In the genomic region with DNA sequence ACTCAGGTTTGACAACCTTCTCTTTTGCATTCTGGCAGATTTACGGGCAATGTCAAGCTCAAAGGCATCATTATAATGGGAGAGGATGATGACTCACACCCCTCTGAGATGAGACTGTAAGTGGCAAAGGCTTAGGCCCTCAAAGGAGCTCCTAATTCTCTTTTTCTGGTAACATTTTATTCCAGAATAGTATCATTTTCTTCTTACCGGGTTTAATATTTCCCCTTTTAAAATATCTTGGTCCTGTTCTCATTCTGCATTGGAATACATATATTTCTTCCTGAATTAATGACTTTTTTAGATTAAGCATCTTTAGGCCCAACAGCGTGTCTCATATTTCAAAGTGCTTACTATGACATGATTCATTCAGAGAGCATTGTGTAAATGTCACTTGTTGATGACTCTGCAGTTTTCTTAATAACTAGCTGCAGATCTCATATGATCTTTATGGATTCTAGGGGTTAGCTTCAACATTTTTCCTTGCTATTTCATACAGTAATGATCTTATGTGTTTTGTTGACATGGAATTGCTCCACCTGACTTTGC, we compare ENCODE assay signal across 8 cellular contexts. TPM values are rescaled to one million over a fixed set of nuclear protein-coding genes. Genes with fewer than 3 reads are reported as not detected.
DNase-seq lines count a peak whose midpoint lies in the region; ATAC-seq, FAIRE-seq and TF ChIP-seq lines count a peak whose summit lies in the region.

No MANE protein-coding gene starts in this region.

- H3K27ac ChIP-seq in GM12878 (ENCODE audit: control insufficient read depth, insufficient read depth), result no peak overlapping the region

- FAIRE-seq in GM12878 (lab: Jason Lieb, UNC), result no peak

- TF ChIP-seq EP300 in GM12878 (IDR thresholded peaks at IDR 0.05; ENCODE audit: borderline replicate concordance in 1 of 2, control insufficient read depth in 1 of 2, low read depth in 2 of 2, low read length in 2 of 2), result no peak

- no peak overlapping the region for H2AFZ ChIP-seq in GM12878 (ENCODE audit: control insufficient read depth, low read depth, low read length)

- H3K4me3 ChIP-seq in GM12878, result peak overlapping the region; percentile 99; the same call in 1 of the 2 replicates

- DNase-seq in COLO829 (ENCODE audit: low spot score) (peak; percentile 65), LHCN-M2 (ENCODE audit: low read depth) (peak; percentile 66), GM12878 (ENCODE audit: low read depth, low spot score) (no peak), natural killer cell (no peak), left cardiac atrium (no peak), activated gamma-delta T cell treated with Interleukin-2 at 50 U/mL for 16 hours (no peak), Right ventricle myocardium inferior (ENCODE audit: missing footprints) (no peak), DMS79 (lab: John Stamatoyannopoulos, UW) (no peak)

- BruUV-seq in GM12878 (replicated peaks; lab: Mats Ljungman, UMichigan), result no TSS peak

- no peaks in the 10 kb centered on the region for H3K27me3 Mint-ChIP-seq in natural killer cell (ENCODE audit: low read depth in 2 of 2)

- no peaks in the 10 kb centered on the region for H3K27me3 ChIP-seq in GM12878 (replicated peaks in 1 of 2; ENCODE audit: control insufficient read depth in 2 of 2, insufficient read depth in 2 of 2, low read length in 1 of 2)

- H3K4me3 Mint-ChIP-seq in natural killer cell, result peak overlapping the region; percentile 78

- intact Hi-C loops in GM12878 (cut with micrococcal nuclease; ENCODE audit: unreplicated experiment), result loop anchor here (10.0 kb wide), 1 partner anchor 245 kb away; no protein-coding TSS in a partner anchor
- intact Hi-C loops in natural killer cell (cut with micrococcal nuclease), result no loop called here
- intact Hi-C loops in left cardiac atrium (cut with DNase I), result no loop called here
- intact Hi-C loops in Right ventricle myocardium inferior (cut with DNase I), result no loop called here

- no peaks in the 10 kb centered on the region for H3K9me3 Mint-ChIP-seq in natural killer cell

- ATAC-seq in GM12878 (no peak), natural killer cell (no peak), left cardiac atrium (no peak), Right ventricle myocardium inferior (no peak)

- H3K4me1 ChIP-seq in GM12878 (ENCODE audit: control insufficient read depth, insufficient read depth, low read length), result peaks cover 5% of the 10 kb centered on the region; the same call in 1 of the 2 replicates

- peak overlapping the region; percentile 90 to 91 for H3K27ac Mint-ChIP-seq in natural killer cell

- RAD21 ChIA-PET in GM12878 (lab: Charles Lee; ENCODE audit: unreplicated experiment), result interaction anchor here (0.7 to 3.3 kb wide), 4 partner anchors 8 to 89 kb away, joined by 3 to 11 read pairs (median 6); a partner anchor contains a TSS

- peaks cover 35% of the 10 kb centered on the region for H3K79me2 ChIP-seq in GM12878 (ENCODE audit: control insufficient read depth, insufficient read depth, low read length)

- TF ChIP-seq POLR2A in GM12878 (IDR thresholded peaks at IDR 0.05; ENCODE audit: low read depth, low read length), result no peak

- TF ChIP-seq CTCF in GM12878 (IDR thresholded peaks at IDR 0.05 in 2 of 3, conservative IDR thresholded peaks at IDR 0.05 in 1 of 3; ENCODE audit: control insufficient read depth in 2 of 3, extremely low read depth in 1 of 3, insufficient read depth in 1 of 3, low read depth in 3 of 3, low read length in 3 of 3), result no peak
- TF ChIP-seq CTCF in natural killer cell (IDR thresholded peaks at IDR 0.05), result no peak

- no peaks in the 10 kb centered on the region for H3K36me3 Mint-ChIP-seq in natural killer cell

- peak overlapping the region; percentile 89 for H3K4me2 ChIP-seq in GM12878 (ENCODE audit: control insufficient read depth, insufficient read depth)

- TF ChIP-seq RAD21 in GM12878 (IDR thresholded peaks at IDR 0.05; ENCODE audit: insufficient read depth, low read depth, low read length), result no peak

- peaks cover 0 to 1% of the 10 kb centered on the region in 2 experiments; a peak in 3 of 4 replicates for H3K36me3 ChIP-seq in GM12878 (ENCODE audit: control insufficient read depth in 2 of 2, insufficient read depth in 2 of 2, low read length in 1 of 2)

- H3K9me3 ChIP-seq in GM12878 (replicated peaks; ENCODE audit: control insufficient read depth, insufficient read depth, low read length), result no peaks in the 10 kb centered on the region

- SMC1A ChIA-PET in GM12878 (lab: Charles Lee; ENCODE audit: uncharacterized antibody, unreplicated experiment), result interaction anchor here (1.0 to 3.2 kb wide), 6 partner anchors 8 to 283 kb away, joined by 4 to 20 read pairs (median 5); a partner anchor contains a TSS

- H3K9ac ChIP-seq in GM12878 (ENCODE audit: control insufficient read depth, insufficient read depth, low read length), result no peak overlapping the region

- CTCF ChIA-PET in GM12878 (lab: Yijun Ruan, JAX), result interaction anchor here (0.7 to 4.8 kb wide), 9 partner anchors 8 to 137 kb away, joined by 3 to 23 read pairs (median 4); no protein-coding TSS in a partner anchor

- 64% methylated on average over 3 of the region's 3 CpGs for WGBS in GM12878 (ENCODE audit: insufficient coverage, insufficient replicate concordance, low lambda C conversion rate, missing lambda C conversion rate)

- no peaks in the 10 kb centered on the region for H4K20me1 ChIP-seq in GM12878 (ENCODE audit: control insufficient read depth, insufficient read depth)

- POLR2A ChIA-PET in GM12878 (lab: Charles Lee), result interaction anchor here (0.6 to 1.6 kb wide), 3 partner anchors 14 to 175 kb away, joined by 3 to 7 read pairs (median 4); no protein-coding TSS in a partner anchor

- H3K4me1 Mint-ChIP-seq in natural killer cell, result peaks cover 13 to 20% of the 10 kb centered on the region in 2 donors

- in situ Hi-C loops in GM12878 (cut with MboI), result loop anchor here (25.0 kb wide), 1 partner anchor 1457 kb away; a partner anchor contains a TSS

RNA-seq across cellular contexts. Expression of a gene that starts 1.7 kb away (rescaled TPM):
- 52.5 and 84.5 TPM in 2 replicates for total RNA-seq in LHCN-M2 (2014; rRNA removed)
- polyA plus RNA-seq in LHCN-M2 (2012), result 32.1 TPM
- total RNA-seq in GM12878 (2013; cell fraction: nucleolus; rRNA removed), result 19.1 and 27.2 TPM in 2 replicates
- total RNA-seq in GM12878 (2014; rRNA removed), result 75.6 and 81.1 TPM in 2 replicates
- total RNA-seq in GM12878 (2014; rRNA removed; fragmentation: Illumina TruSeq; extraction: Trizol), result 64.2 and 68.6 TPM in 2 replicates
- total RNA-seq in GM12878 (2021), result 61.7 and 65.5 TPM in 2 replicates
- polyA plus RNA-seq in GM12878 (2011; ENCODE audit: low read depth), result 51.3 TPM
- 80.5 and 82.2 TPM in 2 replicates for polyA plus RNA-seq in GM12878 (2011; rRNA removed)
- polyA plus RNA-seq in GM12878 (2011; cell fraction: cytosol; rRNA removed), result 52.2 and 60.4 TPM in 2 replicates
- polyA plus RNA-seq in GM12878 (2011; cell fraction: nucleus; rRNA removed), result 41.3 and 41.4 TPM in 2 replicates
- 43.9 and 44.2 TPM in 2 replicates for polyA plus RNA-seq in GM12878 (2012)
- 64.4 and 69.9 TPM in 2 replicates for polyA plus RNA-seq in GM12878 (2014; fragmentation: Illumina TruSeq; extraction: Trizol)
- polyA plus RNA-seq in GM12878 (2014; fragmentation: Nextera tagmentation; extraction: Ambion mirVana), result 10 to 100 TPM; 23.7 to 43.3 TPM
- polyA plus RNA-seq in GM12878 (2014; rRNA removed), result 69.6 and 72.6 TPM in 2 replicates
- 10 to 100 TPM; 64.8 to 73.2 TPM for polyA plus RNA-seq in GM12878 (2016; fragmentation: Nextera tagmentation; extraction: Ambion mirVana)
- polyA minus RNA-seq in GM12878 (2011; rRNA and poly(A)+ RNA removed), result 15.8 and 23.9 TPM in 2 replicates
- polyA minus RNA-seq in GM12878 (2011; cell fraction: cytosol; rRNA and poly(A)+ RNA removed), result 7.1 and 9.4 TPM in 2 replicates
- polyA minus RNA-seq in GM12878 (2011; cell fraction: nucleus; rRNA and poly(A)+ RNA removed), result 8.7 and 15.4 TPM in 2 replicates
- 10 to 100 TPM; 73.2 to 84.1 (median 77.7) TPM for total RNA-seq in natural killer cell
- total RNA-seq in left cardiac atrium, result 10 to 100 TPM; 34.9 to 39.6 TPM
- total RNA-seq in Right ventricle myocardium inferior, result 42.7 TPM

RNA-seq across cellular contexts. Expression of a gene that starts 11.0 kb away (rescaled TPM):
- total RNA-seq in LHCN-M2 (2014; rRNA removed), result 82.7 and 85.0 TPM in 2 replicates
- 50.5 TPM for polyA plus RNA-seq in LHCN-M2 (2012)
- 15.9 and 20.7 TPM in 2 replicates for total RNA-seq in GM12878 (2013; cell fraction: nucleolus; rRNA removed)
- 94.0 and 107 TPM in 2 replicates for total RNA-seq in GM12878 (2014; rRNA removed)
- 28.8 and 30.1 TPM in 2 replicates for total RNA-seq in GM12878 (2014; rRNA removed; fragmentation: Illumina TruSeq; extraction: Trizol)
- total RNA-seq in GM12878 (2021), result 77.0 and 79.6 TPM in 2 replicates
- 23.2 TPM for polyA plus RNA-seq in GM12878 (2011; ENCODE audit: low read depth)
- polyA plus RNA-seq in GM12878 (2011; rRNA removed), result 21.9 and 41.5 TPM in 2 replicates
- 72.1 and 103 TPM in 2 replicates for polyA plus RNA-seq in GM12878 (2011; cell fraction: cytosol; rRNA removed)
- polyA plus RNA-seq in GM12878 (2011; cell fraction: nucleus; rRNA removed), result 115 and 123 TPM in 2 replicates
- polyA plus RNA-seq in GM12878 (2012), result 46.2 and 62.6 TPM in 2 replicates
- 15.5 and 47.7 TPM in 2 replicates for polyA plus RNA-seq in GM12878 (2014; fragmentation: Illumina TruSeq; extraction: Trizol)
- polyA plus RNA-seq in GM12878 (2014; fragmentation: Nextera tagmentation; extraction: Ambion mirVana), result 1 to 10 TPM; 2.7 to 5.9 TPM
- 110 and 131 TPM in 2 replicates for polyA plus RNA-seq in GM12878 (2014; rRNA removed)
- polyA plus RNA-seq in GM12878 (2016; fragmentation: Nextera tagmentation; extraction: Ambion mirVana), result 100 to 1,000 TPM; 116 to 129 TPM
- 25.5 and 47.7 TPM in 2 replicates for polyA minus RNA-seq in GM12878 (2011; rRNA and poly(A)+ RNA removed)
- 26.0 and 26.1 TPM in 2 replicates for polyA minus RNA-seq in GM12878 (2011; cell fraction: cytosol; rRNA and poly(A)+ RNA removed)
- 16.3 and 23.5 TPM in 2 replicates for polyA minus RNA-seq in GM12878 (2011; cell fraction: nucleus; rRNA and poly(A)+ RNA removed)
- 10 to 100 TPM; 70.6 to 84.5 (median 73.3) TPM for total RNA-seq in natural killer cell
- 10 to 100 TPM; 32.3 to 36.4 TPM for total RNA-seq in left cardiac atrium
- total RNA-seq in Right ventricle myocardium inferior, result 32.1 TPM

RNA-seq across cellular contexts. Expression of a gene that starts 20.7 kb away (rescaled TPM):
- total RNA-seq in LHCN-M2 (2014; rRNA removed) (65.3 and 67.6 TPM in 2 replicates), GM12878 (2014; rRNA removed) (46.8 and 51.6 TPM in 2 replicates), GM12878 (2014; rRNA removed; fragmentation: Illumina TruSeq; extraction: Trizol) (24.2 and 27.6 TPM in 2 replicates), GM12878 (2021) (41.7 and 47.5 TPM in 2 replicates), natural killer cell (10 to 100 TPM; 12.8 to 20.3 (median 14.6) TPM), left cardiac atrium (10 to 100 TPM in 1 of 2 donors, 1 to 10 TPM in 1; 9.7 to 16.0 TPM), Right ventricle myocardium inferior (7.8 TPM)
- 42.5 TPM for polyA plus RNA-seq in LHCN-M2 (2012)
- 22.6 and 31.0 TPM in 2 replicates for total RNA-seq in GM12878 (2013; cell fraction: nucleolus; rRNA removed)
- polyA plus RNA-seq in GM12878 (2011; ENCODE audit: low read depth), result 11.5 TPM
- polyA plus RNA-seq in GM12878 (2011; rRNA removed) (14.5 and 23.8 TPM in 2 replicates), GM12878 (2014; fragmentation: Illumina TruSeq; extraction: Trizol) (23.6 and 34.0 TPM in 2 replicates), GM12878 (2014; fragmentation: Nextera tagmentation; extraction: Ambion mirVana) (1 to 10 TPM; 4.2 to 10.0 TPM), GM12878 (2014; rRNA removed) (50.2 and 50.8 TPM in 2 replicates), GM12878 (2016; fragmentation: Nextera tagmentation; extraction: Ambion mirVana) (10 to 100 TPM; 72.2 to 93.7 TPM)
- polyA plus RNA-seq in GM12878 (2011; cell fraction: cytosol; rRNA removed), result 35.5 and 41.5 TPM in 2 replicates
- polyA plus RNA-seq in GM12878 (2011; cell fraction: nucleus; rRNA removed), result 46.5 and 47.9 TPM in 2 replicates
- polyA plus RNA-seq in GM12878 (2012), result 21.1 and 26.8 TPM in 2 replicates
- polyA minus RNA-seq in GM12878 (2011; rRNA and poly(A)+ RNA removed), result 10.7 and 20.4 TPM in 2 replicates
- polyA minus RNA-seq in GM12878 (2011; cell fraction: cytosol; rRNA and poly(A)+ RNA removed), result 10.0 and 10.7 TPM in 2 replicates
- polyA minus RNA-seq in GM12878 (2011; cell fraction: nucleus; rRNA and poly(A)+ RNA removed), result 7.7 and 12.5 TPM in 2 replicates

RNA-seq across cellular contexts. Expression of a gene that starts 36.6 kb away (rescaled TPM):
- total RNA-seq in LHCN-M2 (2014; rRNA removed) (54.2 and 57.1 TPM in 2 replicates), GM12878 (2014; rRNA removed) (31.3 and 31.8 TPM in 2 replicates), GM12878 (2014; rRNA removed; fragmentation: Illumina TruSeq; extraction: Trizol) (44.2 and 47.9 TPM in 2 replicates), GM12878 (2021) (46.2 and 46.6 TPM in 2 replicates), natural killer cell (10 to 100 TPM; 28.7 to 48.2 (median 36.9) TPM), left cardiac atrium (10 to 100 TPM; 30.0 to 30.2 TPM), Right ventricle myocardium inferior (37.7 TPM)
- polyA plus RNA-seq in LHCN-M2 (2012), result 25.7 TPM
- 28.4 and 30.8 TPM in 2 replicates for total RNA-seq in GM12878 (2013; cell fraction: nucleolus; rRNA removed)
- polyA plus RNA-seq in GM12878 (2011; ENCODE audit: low read depth), result 17.7 TPM
- polyA plus RNA-seq in GM12878 (2011; rRNA removed) (23.5 and 25.7 TPM in 2 replicates), GM12878 (2014; fragmentation: Illumina TruSeq; extraction: Trizol) (56.4 and 63.3 TPM in 2 replicates), GM12878 (2014; fragmentation: Nextera tagmentation; extraction: Ambion mirVana) (10 to 100 TPM; 20.1 to 24.8 TPM), GM12878 (2014; rRNA removed) (30.8 and 33.4 TPM in 2 replicates), GM12878 (2016; fragmentation: Nextera tagmentation; extraction: Ambion mirVana) (10 to 100 TPM; 57.7 to 63.6 TPM)
- polyA plus RNA-seq in GM12878 (2011; cell fraction: cytosol; rRNA removed), result 15.8 and 16.9 TPM in 2 replicates
- polyA plus RNA-seq in GM12878 (2011; cell fraction: nucleus; rRNA removed), result 24.1 and 27.3 TPM in 2 replicates
- 26.6 and 26.9 TPM in 2 replicates for polyA plus RNA-seq in GM12878 (2012)
- 16.8 and 18.0 TPM in 2 replicates for polyA minus RNA-seq in GM12878 (2011; rRNA and poly(A)+ RNA removed)
- polyA minus RNA-seq in GM12878 (2011; cell fraction: cytosol; rRNA and poly(A)+ RNA removed), result 13.8 and 16.6 TPM in 2 replicates
- polyA minus RNA-seq in GM12878 (2011; cell fraction: nucleus; rRNA and poly(A)+ RNA removed), result 8.3 and 14.5 TPM in 2 replicates

RNA-seq across cellular contexts. Expression of a gene that starts 45.3 kb away (rescaled TPM):
- 34.1 and 40.2 TPM in 2 replicates for total RNA-seq in LHCN-M2 (2014; rRNA removed)
- polyA plus RNA-seq in LHCN-M2 (2012), result 41.2 TPM
- 49.0 and 49.4 TPM in 2 replicates for total RNA-seq in GM12878 (2013; cell fraction: nucleolus; rRNA removed)
- total RNA-seq in GM12878 (2014; rRNA removed), result 34.2 and 35.9 TPM in 2 replicates
- total RNA-seq in GM12878 (2014; rRNA removed; fragmentation: Illumina TruSeq; extraction: Trizol), result 29.4 and 34.0 TPM in 2 replicates
- 29.4 and 33.1 TPM in 2 replicates for total RNA-seq in GM12878 (2021)
- polyA plus RNA-seq in GM12878 (2011; ENCODE audit: low read depth), result 32.9 TPM
- polyA plus RNA-seq in GM12878 (2011; rRNA removed), result 30.6 and 35.5 TPM in 2 replicates
- polyA plus RNA-seq in GM12878 (2011; cell fraction: cytosol; rRNA removed), result 35.9 and 40.0 TPM in 2 replicates
- polyA plus RNA-seq in GM12878 (2011; cell fraction: nucleus; rRNA removed), result 21.1 and 28.7 TPM in 2 replicates
- 32.2 and 51.7 TPM in 2 replicates for polyA plus RNA-seq in GM12878 (2012)
- polyA plus RNA-seq in GM12878 (2014; fragmentation: Illumina TruSeq; extraction: Trizol), result 28.0 and 34.2 TPM in 2 replicates
- 100 to 1,000 TPM in 1 of 2 experiments, 10 to 100 TPM in 1; 75.9 to 127 TPM for polyA plus RNA-seq in GM12878 (2014; fragmentation: Nextera tagmentation; extraction: Ambion mirVana)
- polyA plus RNA-seq in GM12878 (2014; rRNA removed), result 32.1 and 37.3 TPM in 2 replicates
- 10 to 100 TPM; 40.1 to 40.5 TPM for polyA plus RNA-seq in GM12878 (2016; fragmentation: Nextera tagmentation; extraction: Ambion mirVana)
- 25.5 and 28.4 TPM in 2 replicates for polyA minus RNA-seq in GM12878 (2011; rRNA and poly(A)+ RNA removed)
- 6.3 and 8.2 TPM in 2 replicates for polyA minus RNA-seq in GM12878 (2011; cell fraction: cytosol; rRNA and poly(A)+ RNA removed)
- 8.8 and 12.3 TPM in 2 replicates for polyA minus RNA-seq in GM12878 (2011; cell fraction: nucleus; rRNA and poly(A)+ RNA removed)
- total RNA-seq in natural killer cell, result 10 to 100 TPM; 16.8 to 26.9 (median 17.0) TPM
- 10 to 100 TPM; 23.1 to 23.4 TPM for total RNA-seq in left cardiac atrium
- 32.8 TPM for total RNA-seq in Right ventricle myocardium inferior

Comparison
In these comparisons a context has a peak if more than half of its experiments do, and no peak if none do; other contexts are left out.
1. DNase-seq: peak in COLO829 (single experiment) and LHCN-M2 (single experiment); none in GM12878 (single experiment), natural killer cell (single experiment), left cardiac atrium (single experiment), activated gamma-delta T cell treated with Interleukin-2 at 50 U/mL for 16 hours (single experiment), Right ventricle myocardium inferior (single experiment) and DMS79 (single experiment).